8 cellular contexts compared by ENCODE assay signal in the genomic region with DNA sequence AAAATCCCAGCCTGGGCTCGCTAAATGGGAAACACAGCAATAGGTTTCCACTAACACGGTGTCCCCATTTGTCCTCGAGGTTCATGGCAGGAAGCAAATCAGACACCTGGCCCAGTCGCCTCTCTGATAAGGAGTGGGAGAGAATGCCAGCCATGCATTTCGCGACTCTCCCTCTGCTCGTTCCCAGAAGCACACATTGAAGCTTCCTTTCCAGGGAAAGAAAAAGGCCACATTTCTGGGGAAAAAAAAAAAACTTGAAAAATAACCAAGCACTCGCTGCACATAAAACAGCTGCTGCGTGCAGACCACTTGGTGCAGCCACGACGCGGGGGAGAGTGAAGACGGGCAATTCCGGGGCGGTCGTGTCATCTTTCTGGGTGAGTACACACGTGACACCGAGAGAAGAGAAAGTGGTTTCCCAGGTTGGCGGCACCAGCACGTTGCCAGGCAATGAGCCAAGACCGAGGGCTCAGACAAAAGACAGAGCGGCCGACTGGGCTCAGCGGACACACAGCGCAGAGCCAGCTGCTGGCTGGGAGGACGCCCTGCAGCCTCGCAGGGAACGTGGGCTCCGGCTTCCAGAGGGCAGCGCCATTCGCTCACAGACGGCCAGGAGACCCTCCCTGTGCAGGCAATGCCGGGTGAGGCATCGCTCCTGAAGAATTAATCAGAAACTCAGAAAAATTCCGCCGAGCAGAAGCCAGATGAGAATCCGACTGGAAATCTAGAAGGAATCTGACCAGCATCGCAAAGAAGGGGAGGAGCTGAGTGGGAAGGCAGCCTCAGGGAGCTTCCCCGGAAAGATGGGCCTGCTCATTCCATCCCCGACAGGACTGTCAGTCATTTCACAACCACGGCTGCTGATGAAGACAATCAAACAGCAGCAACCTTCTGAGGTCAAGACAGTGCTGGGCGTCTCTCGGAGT.
A peak's percentile ranks its signal among the peaks of the same experiment; 100 is the strongest.
DNase-seq lines count a peak whose midpoint lies in the region; ATAC-seq and TF ChIP-seq lines count a peak whose summit lies in the region.

No MANE protein-coding gene starts in this region.

- no peaks in the 10 kb centered on the region for H3K79me1 ChIP-seq in mesendoderm (ENCODE audit: low read length)

- H2BK5ac ChIP-seq in mesendoderm (ENCODE audit: low read length), result no peak overlapping the region

- BruUV-seq in Panc1 (replicated peaks; lab: Mats Ljungman, UMichigan), result no TSS peak

- H3K4me2 ChIP-seq in mesendoderm (ENCODE audit: low read length), result no peak overlapping the region

- H4K5ac ChIP-seq in mesendoderm (ENCODE audit: low read length), result no peak overlapping the region

- POLR2A ChIA-PET in AG04450 (lab: Yijun Ruan, JAX) (no interaction called here), Panc1 (lab: Charles Lee) (no interaction called here)

- H3K9me3 ChIP-seq in AG04450 (ENCODE audit: control insufficient read depth, insufficient read depth, low read length) (no peaks in the 10 kb centered on the region), Panc1 (ENCODE audit: control insufficient read depth, insufficient read depth, low read depth, low read length) (no peaks in the 10 kb centered on the region)

- DNase-seq in AG04450 (ENCODE audit: low read depth, low spot score) (peak; percentile 20), HCEC 1CT (peak; percentile 84), Panc1 (ENCODE audit: low read depth, low spot score) (no peak), mesendoderm (peak; percentile 47), superior temporal gyrus (ENCODE audit: extremely low spot score) (peak; percentile 44), SW 1271 (lab: John Stamatoyannopoulos, UW) (no peak)

- intact Hi-C loops in Panc1 (cut with micrococcal nuclease; ENCODE audit: unreplicated experiment), result no loop called here

- H3K27ac ChIP-seq in AG04450 (ENCODE audit: low read depth, low read length) (no peak overlapping the region), Panc1 (ENCODE audit: low read length) (no peak overlapping the region), cingulate gyrus (ENCODE audit: low read depth, low read length) (peak overlapping the region; percentile 26), mesendoderm (ENCODE audit: low read depth, low read length) (no peak overlapping the region)

- no peak overlapping the region for H2BK120ac ChIP-seq in mesendoderm (ENCODE audit: low read depth, low read length)

- H3K18ac ChIP-seq in mesendoderm (ENCODE audit: low read length), result no peak overlapping the region

- WGBS in mesendoderm (ENCODE audit: extremely low coverage, insufficient coverage, low lambda C conversion rate), result no CpG with 5 or more reads among the region's 43 CpGs

- TF ChIP-seq CTCF in AG04450 (IDR thresholded peaks at IDR 0.05; ENCODE audit: low read depth, low read length) (peak; percentile 39), Panc1 (IDR thresholded peaks at IDR 0.05) (peak; percentile 38)

- H3K23ac ChIP-seq in mesendoderm (ENCODE audit: low read length), result no peak overlapping the region

- ATAC-seq in Panc1 (peak; percentile 91), GM21576 (IDR thresholded peaks at IDR 0.05; ENCODE audit: unreplicated experiment) (no peak)

- H4K8ac ChIP-seq in mesendoderm (ENCODE audit: low read depth, low read length), result no peak overlapping the region

- peaks cover 4% of the 10 kb centered on the region; the same call in 1 of the 2 replicates for H3K4me1 ChIP-seq in Panc1 (ENCODE audit: control insufficient read depth, insufficient read depth, low read length)
- H3K4me1 ChIP-seq in mesendoderm (ENCODE audit: control insufficient read depth, low read depth, low read length), result no peaks in the 10 kb centered on the region

- no peaks in the 10 kb centered on the region for H3K27me3 ChIP-seq in AG04450 (ENCODE audit: control insufficient read depth, insufficient read depth, low read length)
- H3K27me3 ChIP-seq in Panc1 (ENCODE audit: control insufficient read depth, insufficient read depth, low read length), result peaks cover 2% of the 10 kb centered on the region
- no peaks in the 10 kb centered on the region for H3K27me3 ChIP-seq in mesendoderm (ENCODE audit: insufficient read depth, low read length, poor library complexity)

- H3K79me2 ChIP-seq in mesendoderm (ENCODE audit: control insufficient read depth, insufficient read depth, low read length), result no peaks in the 10 kb centered on the region

- H2BK15ac ChIP-seq in mesendoderm (replicated peaks; ENCODE audit: low read depth), result no peak overlapping the region

- H3K36me3 ChIP-seq in Panc1 (ENCODE audit: control insufficient read depth, insufficient read depth, low read length) (no peaks in the 10 kb centered on the region), mesendoderm (ENCODE audit: control insufficient read depth, insufficient read depth, low read length) (no peaks in the 10 kb centered on the region)

- no peak overlapping the region for H3K56ac ChIP-seq in mesendoderm (ENCODE audit: low read length)

- CTCF ChIA-PET in AG04450 (lab: Charles Lee) (interaction anchor here (1.0 to 1.2 kb wide), 2 partner anchors 8 kb away, joined by 3 read pairs; no protein-coding TSS in a partner anchor), Panc1 (lab: Charles Lee) (no interaction called here)

- no peak overlapping the region for H3K4ac ChIP-seq in mesendoderm (ENCODE audit: low read depth, low read length)

- in situ Hi-C loops in Panc1 (cut with HindIII; ENCODE audit: low pct_unique_long_range_greater_than_20kb, low sequenced_read_pairs), result no loop called here

- peak overlapping the region; percentile 52 for H3K4me3 ChIP-seq in AG04450 (ENCODE audit: low read depth, low read length)
- H3K4me3 ChIP-seq in Panc1 (ENCODE audit: low read depth in 2 of 2, low read length in 2 of 2), result peak overlapping the region; percentile 37 to 58
- H3K4me3 ChIP-seq in mesendoderm (ENCODE audit: low read length), result no peak overlapping the region

- no peak overlapping the region for H3K9ac ChIP-seq in mesendoderm (ENCODE audit: low read length)

- no peak overlapping the region for H2AK5ac ChIP-seq in mesendoderm (ENCODE audit: low read length)

Comparison
In these comparisons a context has a peak if more than half of its experiments do, and no peak if none do; other contexts are left out.
1. DNase-seq: peak in AG04450 (single experiment), HCEC 1CT (single experiment), mesendoderm (single experiment) and superior temporal gyrus (single experiment); none in Panc1 (single experiment) and SW 1271 (0 of 2).